In genomic region chr7:120950539-120951308, GRCh38 we compare ENCODE assay signal across 8 cellular contexts. TPM values are rescaled to one million over a fixed set of nuclear protein-coding genes. Genes with fewer than 3 reads are reported as not detected.
DNase-seq lines count a peak whose midpoint lies in the region; ATAC-seq and TF ChIP-seq lines count a peak whose summit lies in the region.

Gene ING3, plus strand, starts transcription at chr7:120950777. Its CDS starts 120 bp downstream, at chr7:120950897.

- intact Hi-C loops in dendritic cell treated with granulocyte-macrophage colony-stimulating factor and Interleukin-4, amounts not matched to agents 40 ng/mL and 50 ng/mL, for 4 days (cut with micrococcal nuclease) = loop anchor here (2.0 to 10.0 kb wide), 3 partner anchors 37 to 434 kb away; partner anchors contain the start of gene CPED1

- ATAC-seq in GM19395 (IDR thresholded peaks at IDR 0.05; ENCODE audit: unreplicated experiment) (peak; percentile 95), HG03565 (IDR thresholded peaks at IDR 0.05; ENCODE audit: unreplicated experiment) (peak; percentile 96), left lobe of liver (peak; percentile 93)

- peak within 1 kb of the TSS; percentile 83 for H3K27ac ChIP-seq in C4-2B

- TF ChIP-seq CTCF in C4-2B (conservative IDR thresholded peaks at IDR 0.05) = no peak

- H3K36me3 Mint-ChIP-seq in dendritic cell treated with granulocyte-macrophage colony-stimulating factor and Interleukin-4, amounts not matched to agents 40 ng/mL and 50 ng/mL, for 4 days (ENCODE audit: low read depth) = peaks cover 32% of the 10 kb centered on the region

- H3K27ac Mint-ChIP-seq in dendritic cell treated with granulocyte-macrophage colony-stimulating factor and Interleukin-4, amounts not matched to agents 40 ng/mL and 50 ng/mL, for 4 days = peak within 1 kb of the TSS; percentile 99

- H3K4me3 Mint-ChIP-seq in dendritic cell treated with granulocyte-macrophage colony-stimulating factor and Interleukin-4, amounts not matched to agents 40 ng/mL and 50 ng/mL, for 4 days = peak within 1 kb of the TSS; percentile 91

- peaks cover 1% of the 10 kb centered on the region for H3K27me3 Mint-ChIP-seq in dendritic cell treated with granulocyte-macrophage colony-stimulating factor and Interleukin-4, amounts not matched to agents 40 ng/mL and 50 ng/mL, for 4 days

- no peaks in the 10 kb centered on the region for H3K9me3 Mint-ChIP-seq in dendritic cell treated with granulocyte-macrophage colony-stimulating factor and Interleukin-4, amounts not matched to agents 40 ng/mL and 50 ng/mL, for 4 days

- H3K4me1 Mint-ChIP-seq in dendritic cell treated with granulocyte-macrophage colony-stimulating factor and Interleukin-4, amounts not matched to agents 40 ng/mL and 50 ng/mL, for 4 days (ENCODE audit: low read depth) = peaks cover 13% of the 10 kb centered on the region

- peak; percentile 97 for DNase-seq in NCI-H774 (lab: John Stamatoyannopoulos, UW)
- DNase-seq in activated CD4-positive, alpha-beta T cell treated with anti-CD3 and anti-CD28 coated beads, Interleukin-2, amount 50 U/mL, for 4 hours = peak; percentile 96 to 97
- DNase-seq in left lobe of liver (ENCODE audit: low spot score) = peak; percentile 98
- peak; percentile 95 for DNase-seq in stimulated activated CD4-positive, alpha-beta T cell treated with anti-CD3 and anti-CD28 coated beads, Interleukin-2, amount 100 ng/mL, for 4 hours (ENCODE audit: low read depth)

RNA-seq across cellular contexts. Expression of gene ING3, which starts in this region (rescaled TPM):
- total RNA-seq in left lobe of liver = 5.4 TPM

Comparison
In these comparisons a context has a peak if more than half of its experiments do, and no peak if none do; other contexts are left out.
1. Peak in every context shown above with its lines: DNase-seq, ATAC-seq and H3K27ac ChIP-seq.